In genomic region chr1:32269744-32270143, GRCh38 we compare ENCODE assay signal across 1 cellular context.
TF ChIP-seq lines count a peak whose summit lies in the region.

No MANE protein-coding gene starts in this region.

TF ChIP-seq in HepG2, 621 proteins besides CTCF, POLR2A, EP300 and RAD21:
- TF ChIP-seq ZNF331 (CRISPR knock-in tag; IDR thresholded peaks at IDR 0.05) (no peak), ZNF773 (CRISPR knock-in tag; IDR thresholded peaks at IDR 0.05; ENCODE audit: borderline replicate concordance) (no peak), ZNF629 (CRISPR knock-in tag; conservative IDR thresholded peaks at IDR 0.05) (peak; percentile 77), ZMYM3 (CRISPR knock-in tag; IDR thresholded peaks at IDR 0.05) (0 out of 2 replicates have a peak, but pooled peaks have one; percentile 17)
